ENCODE assay signal across 26 cellular contexts in genomic region chr1:932776-933602, GRCh38. TPM values are rescaled to one million over a fixed set of nuclear protein-coding genes. Genes with fewer than 3 reads are reported as not detected.
DNase-seq lines count a peak whose midpoint lies in the region; ATAC-seq and TF ChIP-seq lines count a peak whose summit lies in the region.
"Had no signal": no experiment of that assay in that cellular context is flagged by ENCODE, and none has a peak within 500 bp of the region (broad histone marks: within the 10 kb centered on the region; RNA-seq: fewer than 3 reads in every experiment).

No MANE protein-coding gene starts in this region.

- peaks cover 0 to 86% (median 44%) of the 10 kb centered on the region in 11 experiments; a peak in 18 of 22 replicates for H4K20me1 ChIP-seq in BLaER1 treated with 17β-estradiol and CSF1 and Interleukin-3, amounts not matched to agents 10 nM and 100 nM

- H3K9me3 ChIP-seq in BLaER1 treated with 17β-estradiol and CSF1 and Interleukin-3, amounts not matched to agents 10 nM and 100 nM (replicated peaks in 1 of 11): no peaks in the 10 kb centered on the region
- H3K9me3 ChIP-seq: ascending aorta had no signal

- peaks cover 4 to 65% (median 52%) of the 10 kb centered on the region in 10 experiments; a peak in 18 of 20 replicates for H3K4me1 ChIP-seq in BLaER1 treated with 17β-estradiol and CSF1 and Interleukin-3, amounts not matched to agents 10 nM and 100 nM
- H3K4me1 ChIP-seq: ascending aorta had no signal

- TF ChIP-seq CTCF in LNCaP clone FGC (IDR thresholded peaks at IDR 0.05; ENCODE audit: control insufficient read depth, extremely low read depth, insufficient read depth): no peak

- no peak overlapping the region for H3K9ac ChIP-seq in BLaER1 treated with 17β-estradiol and CSF1 and Interleukin-3, amounts not matched to agents 10 nM and 100 nM
- H3K9ac ChIP-seq: GM23248 had no signal

- DNase-seq in LNCaP clone FGC (ENCODE audit: low read depth): peak; percentile 82
- DNase-seq in left colon: peak in 1 of 2 donors; percentile 50
- DNase-seq in retina: peak; percentile 50
- DNase-seq in activated naive CD4-positive, alpha-beta T cell (lab: John Stamatoyannopoulos, UW): no peak
- no peak for DNase-seq in NCI-H1105 (lab: John Stamatoyannopoulos, UW)
- no peak for DNase-seq in T1000 (lab: John Stamatoyannopoulos, UW)
- DNase-seq: activated CD4-positive, alpha-beta memory T cell treated with anti-CD3 and anti-CD28 coated beads for 36 hours; activated CD4-positive, CD25-positive, alpha-beta regulatory T cell; activated CD8-positive, alpha-beta memory T cell treated with anti-CD3 and anti-CD28 coated beads, Interleukin-2, amount 50 U/mL, for 48 hours; caudate nucleus; CD4-positive, alpha-beta memory T cell; GF-D8; GM23248; KBM-7; kidney; NCI-H2171; NCI-H526 treated with DMSO at 0.1 percent for 48 hours; nucleus accumbens; stimulated activated CD4-positive, alpha-beta T cell treated with anti-CD3 and anti-CD28 coated beads, Interleukin-2, amount 100 ng/mL, for 24 hours; substantia nigra; T-helper 9 cell had no signal

- peak; percentile 83 for ATAC-seq in left colon
- no peak for ATAC-seq in HG02642 (IDR thresholded peaks at IDR 0.05; ENCODE audit: poor library complexity, unreplicated experiment)
- ATAC-seq: activated T-helper 17 cell treated with anti-CD3 and anti-CD28 coated beads, Interleukin-2, amount 50 U/mL, for 72 hours had no signal

- H3K27ac ChIP-seq in BLaER1 treated with 17β-estradiol and CSF1 and Interleukin-3, amounts not matched to agents 10 nM and 100 nM: no peak overlapping the region
- H3K27ac ChIP-seq: ascending aorta, GM23248 had no signal

- H3K4me2 ChIP-seq in BLaER1 treated with 17β-estradiol and CSF1 and Interleukin-3, amounts not matched to agents 10 nM and 100 nM: peak overlapping the region in 8 of 11 experiments; percentile 69 to 96 (median 86); a peak in 17 of 22 replicates
- H3K4me2 ChIP-seq: smooth muscle cell had no signal

- no peaks in the 10 kb centered on the region for H3K36me3 ChIP-seq in BLaER1 treated with 17β-estradiol and CSF1 and Interleukin-3, amounts not matched to agents 10 nM and 100 nM
- H3K36me3 ChIP-seq: ascending aorta had no signal

- intact Hi-C loops in left colon (cut with DNase I, micrococcal nuclease): no loop called here

- peaks cover 40 to 83% (median 61%) of the 10 kb centered on the region in 11 experiments for H3K27me3 ChIP-seq in BLaER1 treated with 17β-estradiol and CSF1 and Interleukin-3, amounts not matched to agents 10 nM and 100 nM
- H3K27me3 ChIP-seq: ascending aorta had no signal

- no peak overlapping the region for H3K4me3 ChIP-seq in BLaER1 treated with 17β-estradiol and CSF1 and Interleukin-3, amounts not matched to agents 10 nM and 100 nM
- peak overlapping the region; percentile 36 for H3K4me3 ChIP-seq in LNCaP clone FGC (ENCODE audit: low read depth, low read length)
- H3K4me3 ChIP-seq: ascending aorta, GM23248, smooth muscle cell had no signal

RNA-seq across cellular contexts. Expression of gene SAMD11, which starts 9.3 kb away (rescaled TPM):
- 1 to 10 TPM; 1.6 to 5.1 TPM for total RNA-seq in left colon
- total RNA-seq: activated CD4-positive, alpha-beta memory T cell treated with anti-CD3 and anti-CD28 coated beads for 36 hours; activated T-helper 17 cell treated with anti-CD3 and anti-CD28 coated beads, Interleukin-2, amount 50 U/mL, for 72 hours; CD4-positive, alpha-beta memory T cell had no signal

RNA-seq across cellular contexts. Expression of gene NOC2L, which starts 26.1 kb away (rescaled TPM):
- total RNA-seq in left colon: 10 to 100 TPM; 42.8 to 48.5 TPM

RNA-seq across cellular contexts. Expression of gene KLHL17, which starts 27.4 kb away (rescaled TPM):
- total RNA-seq in left colon: 10 to 100 TPM in 1 of 2 donors, 1 to 10 TPM in 1; 9.9 to 13.1 TPM

RNA-seq across cellular contexts. Expression of gene PLEKHN1, which starts 33.3 kb away (rescaled TPM):
- under 1 TPM; 0.58 to 0.95 TPM for total RNA-seq in left colon
- total RNA-seq: ascending aorta had no signal

RNA-seq across cellular contexts. Expression of gene PERM1, which starts 48.9 kb away (rescaled TPM):
- under 1 TPM in 1 of 2 donors, not detected in 1; 0.14 TPM for total RNA-seq in left colon
- total RNA-seq: activated CD4-positive, alpha-beta memory T cell treated with anti-CD3 and anti-CD28 coated beads for 36 hours; activated T-helper 17 cell treated with anti-CD3 and anti-CD28 coated beads, Interleukin-2, amount 50 U/mL, for 72 hours; ascending aorta; CD4-positive, alpha-beta memory T cell; GM23248; smooth muscle cell had no signal

Comparison
In these comparisons a context has a peak if more than half of its experiments do, and no peak if none do; other contexts are left out.
1. DNase-seq: peak in LNCaP clone FGC (single experiment) and retina (single experiment); none in activated naive CD4-positive, alpha-beta T cell (0 of 4), NCI-H1105 (single experiment) and T1000 (single experiment).